ENCODE assay signal across 1 cellular context in genomic region chr15:73965730-73966103, GRCh38.
A peak's percentile ranks its signal among the peaks of the same experiment; 100 is the strongest.
TF ChIP-seq lines count a peak whose summit lies in the region.

No MANE protein-coding gene starts in this region.

TF ChIP-seq in GM12878, 131 proteins besides CTCF, POLR2A, EP300 and RAD21:
- no peak for TF ChIP-seq RFX5 (IDR thresholded peaks at IDR 0.05; ENCODE audit: low read depth, low read length)
- TF ChIP-seq ZNF687 (IDR thresholded peaks at IDR 0.05) = 0 out of 2 replicates have a peak, but pooled peaks have one; percentile 25
- TF ChIP-seq CHD2 (IDR thresholded peaks at IDR 0.05; ENCODE audit: borderline replicate concordance, low read depth, low read length) = no peak
- TF ChIP-seq ZNF384 (IDR thresholded peaks at IDR 0.05; ENCODE audit: borderline replicate concordance, low read depth, low read length) = peak; percentile 86
- TF ChIP-seq YY1 (IDR thresholded peaks at IDR 0.05; ENCODE audit: low read depth, low read length) = peak; percentile 52; the same call in 1 of the 2 replicates
- TF ChIP-seq FOXK2 (IDR thresholded peaks at IDR 0.05) = no peak
- TF ChIP-seq MTA2 (IDR thresholded peaks at IDR 0.05; ENCODE audit: low read depth) = peak; percentile 11; the same call in 1 of the 2 replicates
- peak; percentile 85; the same call in 2 of the 3 replicates for TF ChIP-seq POU2F2 (IDR thresholded peaks at IDR 0.05; ENCODE audit: borderline replicate concordance, low read depth, low read length)
- TF ChIP-seq TCF12 (IDR thresholded peaks at IDR 0.05; ENCODE audit: low read depth, low read length) = 0 out of 2 replicates have a peak, but pooled peaks have one; percentile 35
- 0 out of 2 replicates have a peak, but pooled peaks have one; percentile 21 for TF ChIP-seq PAX5 (IDR thresholded peaks at IDR 0.05; ENCODE audit: borderline replicate concordance, low read depth, low read length)
- peak; percentile 43; the same call in 1 of the 2 replicates for TF ChIP-seq MAX (IDR thresholded peaks at IDR 0.05; ENCODE audit: low read depth, low read length)
- TF ChIP-seq EGR1 (IDR thresholded peaks at IDR 0.05; ENCODE audit: borderline replicate concordance in 1 of 2, low read depth in 2 of 2, low read length in 2 of 2) = no peak
- no peak for TF ChIP-seq NFYA (IDR thresholded peaks at IDR 0.05; ENCODE audit: borderline replicate concordance, low read depth, low read length)
- TF ChIP-seq MXI1 (IDR thresholded peaks at IDR 0.05; ENCODE audit: low read depth, low read length) = peak; percentile 50
- TF ChIP-seq RAD51 (IDR thresholded peaks at IDR 0.05) = no peak
- TF ChIP-seq IKZF2 (IDR thresholded peaks at IDR 0.05) = peak; percentile 75; a peak in 3 of 4 replicates
- TF ChIP-seq IRF4 (IDR thresholded peaks at IDR 0.05; ENCODE audit: low read depth, low read length) = no peak
- no peak for TF ChIP-seq ZNF274 (IDR thresholded peaks at IDR 0.05; ENCODE audit: insufficient read depth, insufficient read length)
- peak; percentile 65 to 96 for TF ChIP-seq SRF (IDR thresholded peaks at IDR 0.05; ENCODE audit: low read depth in 2 of 2, low read length in 2 of 2)
- TF ChIP-seq HDAC2 (IDR thresholded peaks at IDR 0.05) = no peak
- peak; percentile 71 for TF ChIP-seq RELB (IDR thresholded peaks at IDR 0.05; ENCODE audit: low read depth)
- peak; percentile 83 for TF ChIP-seq EED (IDR thresholded peaks at IDR 0.05; ENCODE audit: low read depth)
- no peak for TF ChIP-seq NR2C1 (IDR thresholded peaks at IDR 0.05)
- no peak for TF ChIP-seq BRCA1 (IDR thresholded peaks at IDR 0.05; ENCODE audit: low read depth, low read length)
- TF ChIP-seq YBX1 (IDR thresholded peaks at IDR 0.05) = no peak
- TF ChIP-seq NR2F1 (conservative IDR thresholded peaks at IDR 0.05) = 0 out of 2 replicates have a peak, but pooled peaks have one; percentile 3
- TF ChIP-seq RUNX3 (IDR thresholded peaks at IDR 0.05; ENCODE audit: low read length) = peak; percentile 68
- TF ChIP-seq E4F1 (IDR thresholded peaks at IDR 0.05; ENCODE audit: borderline replicate concordance, partially characterized antibody) = no peak
- no peak for TF ChIP-seq NKRF (conservative IDR thresholded peaks at IDR 0.05)
- no peak for TF ChIP-seq BHLHE40 (IDR thresholded peaks at IDR 0.05; ENCODE audit: borderline replicate concordance in 1 of 2, low read depth in 2 of 2, low read length in 1 of 2)
- no peak for TF ChIP-seq E2F8 (IDR thresholded peaks at IDR 0.05; ENCODE audit: low read depth, partially characterized antibody)
- TF ChIP-seq SPI1 (IDR thresholded peaks at IDR 0.05; ENCODE audit: borderline replicate concordance, insufficient read depth, low read depth, low read length) = no peak
- 0 out of 2 replicates have a peak, but pooled peaks have one; percentile 39 for TF ChIP-seq TCF3 (IDR thresholded peaks at IDR 0.05; ENCODE audit: borderline replicate concordance, insufficient read depth, low read depth, low read length)
